31 cellular contexts compared by ENCODE assay signal in the genomic region with DNA sequence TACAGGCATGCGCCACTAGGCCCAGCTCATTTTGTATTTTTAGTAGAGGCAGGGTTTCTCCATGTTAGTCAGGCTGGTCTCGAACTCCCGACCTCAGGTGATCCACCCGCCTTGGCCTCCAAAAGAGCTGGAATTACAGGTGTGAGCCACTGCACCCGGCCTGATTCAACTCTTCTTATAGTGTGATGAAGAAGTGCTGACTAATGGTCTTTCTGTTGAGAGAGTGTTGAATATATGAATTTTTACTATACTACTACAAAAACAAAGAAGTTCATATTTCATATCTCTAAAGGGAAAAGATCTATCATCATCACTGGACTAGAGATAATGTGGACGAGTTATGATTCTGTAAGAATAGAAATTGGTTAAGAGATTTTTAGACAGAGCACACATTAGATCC.
"Had no signal": no experiment of that assay in that cellular context is flagged by ENCODE, and none has a peak within 500 bp of the region (broad histone marks: within the 10 kb centered on the region; RNA-seq: fewer than 3 reads in every experiment).

No MANE protein-coding gene starts in this region.

- H3K36me3 ChIP-seq: ovary, spleen, stomach, thoracic aorta, thyroid gland, tibial nerve, upper lobe of left lung, uterus had no signal

- H3K9me3 Mint-ChIP-seq: nephron progenitor cell; neural crest cell; stimulated activated naive B cell treated with anti-CD40 and anti-IgM and Interleukin-4, amounts not matched to agents 10 μg/mL and 1 μg/mL and 100 μg/mL, for 72 hours; stimulated activated naive CD8-positive, alpha-beta T cell treated with anti-CD3 and anti-CD28 coated beads, Interleukin-15, Interleukin-2, amounts not matched to agents 100 ng/mL and 50 ng/mL, for 24 hours had no signal

- H3K9ac ChIP-seq: parathyroid adenoma had no signal

- H3K4me1 Mint-ChIP-seq: naive B cell; naive thymus-derived CD8-positive, alpha-beta T cell; stimulated activated naive B cell treated with anti-CD40 and anti-IgM and Interleukin-4, amounts not matched to agents 10 μg/mL and 1 μg/mL and 100 μg/mL, for 72 hours had no signal

- H3K4me1 ChIP-seq: parathyroid adenoma, psoas muscle, spleen, stomach, thyroid gland, upper lobe of left lung, uterus had no signal

- H3K27me3 ChIP-seq: ovary, spleen, stomach, thyroid gland, tibial nerve, upper lobe of left lung, uterus had no signal

- ATAC-seq: naive thymus-derived CD8-positive, alpha-beta T cell; natural killer cell treated with Interleukin-12 subunit alpha and Interleukin-12 subunit beta and Interleukin-15 and Interleukin-18, amount 100 ng/mL, for 72 hours; psoas muscle; right cardiac atrium; sciatic nerve; stimulated activated naive B cell treated with anti-CD40 and anti-IgM and Interleukin-4, amounts not matched to agents 10 μg/mL and 1 μg/mL and 100 μg/mL, for 72 hours had no signal

- H3K4me3 ChIP-seq: ovary, psoas muscle, skin epidermis, smooth muscle cell, spleen, stomach, thoracic aorta, thyroid gland, tibial nerve, upper lobe of left lung, uterus had no signal

- H3K4me2 ChIP-seq: smooth muscle cell had no signal

- H3K9me3 ChIP-seq: ovary, psoas muscle, spleen, stomach, thoracic aorta, thyroid gland, tibial nerve, upper lobe of left lung, uterus had no signal

- H3K27ac ChIP-seq: ovary, parathyroid adenoma, psoas muscle, skin epidermis, stomach, thoracic aorta, thyroid gland, tibial nerve, upper lobe of left lung, uterus had no signal

- H2AFZ ChIP-seq: parathyroid adenoma had no signal

- H3K36me3 Mint-ChIP-seq: naive B cell; naive thymus-derived CD8-positive, alpha-beta T cell; natural killer cell treated with Interleukin-12 subunit alpha and Interleukin-12 subunit beta and Interleukin-15 and Interleukin-18, amount 100 ng/mL, for 72 hours; stimulated activated naive B cell treated with anti-CD40 and anti-IgM and Interleukin-4, amounts not matched to agents 10 μg/mL and 1 μg/mL and 100 μg/mL, for 72 hours had no signal

- H3K27ac Mint-ChIP-seq: naive B cell; naive thymus-derived CD8-positive, alpha-beta T cell; natural killer cell treated with Interleukin-12 subunit alpha and Interleukin-12 subunit beta and Interleukin-15 and Interleukin-18, amount 100 ng/mL, for 72 hours; nephron progenitor cell; progenitor cell of endocrine pancreas; stimulated activated naive B cell treated with anti-CD40 and anti-IgM and Interleukin-4, amounts not matched to agents 10 μg/mL and 1 μg/mL and 100 μg/mL, for 72 hours; stimulated activated naive CD8-positive, alpha-beta T cell treated with anti-CD3 and anti-CD28 coated beads, Interleukin-15, Interleukin-2, amounts not matched to agents 100 ng/mL and 50 ng/mL, for 24 hours had no signal

- H3K27me3 Mint-ChIP-seq: naive B cell; naive thymus-derived CD8-positive, alpha-beta T cell; progenitor cell of endocrine pancreas; stimulated activated naive B cell treated with anti-CD40 and anti-IgM and Interleukin-4, amounts not matched to agents 10 μg/mL and 1 μg/mL and 100 μg/mL, for 72 hours; stimulated activated naive CD8-positive, alpha-beta T cell treated with anti-CD3 and anti-CD28 coated beads, Interleukin-15, Interleukin-2, amounts not matched to agents 100 ng/mL and 50 ng/mL, for 24 hours had no signal

- DNase-seq: naive B cell; naive thymus-derived CD8-positive, alpha-beta T cell; nephron progenitor cell; occipital lobe; ovary; posterior cingulate gyrus; psoas muscle; right cardiac atrium; spleen; stimulated activated CD4-positive, alpha-beta T cell treated with anti-CD3 and anti-CD28 coated beads, Interleukin-12 subunit alpha, Interleukin-12 subunit beta, amount 100 ng/mL, for 4 hours; stimulated activated CD4-positive, alpha-beta T cell treated with anti-CD3 and anti-CD28 coated beads, Interleukin-1b, Interleukin-23, amount 100 ng/mL, for 48 hours; stimulated activated CD4-positive, alpha-beta T cell treated with anti-CD3 and anti-CD28 coated beads, Interleukin-4, amount 100 ng/mL, for 1 hour; stimulated activated CD4-positive, alpha-beta T cell treated with anti-CD3 and anti-CD28 coated beads, Interleukin-4, amount 100 ng/mL, for 4 hours; stimulated activated CD8-positive, alpha-beta memory T cell treated with anti-CD3 and anti-CD28 coated beads, Interleukin-4, amount 100 ng/mL, for 48 hours; stimulated activated naive B cell treated with anti-CD40 and anti-IgM and Interleukin-4, amounts not matched to agents 10 μg/mL and 1 μg/mL and 100 μg/mL, for 72 hours; stimulated activated naive CD4-positive, alpha-beta T cell treated with Interleukin-2 at 50 U/mL for 16 hours; stomach; thyroid gland; trophoblast cell; upper lobe of left lung; uterus had no signal

- H3K79me2 ChIP-seq: parathyroid adenoma had no signal

- H3K4me3 Mint-ChIP-seq: naive B cell; naive thymus-derived CD8-positive, alpha-beta T cell; natural killer cell treated with Interleukin-12 subunit alpha and Interleukin-12 subunit beta and Interleukin-15 and Interleukin-18, amount 100 ng/mL, for 72 hours; nephron progenitor cell; neural crest cell; stimulated activated naive B cell treated with anti-CD40 and anti-IgM and Interleukin-4, amounts not matched to agents 10 μg/mL and 1 μg/mL and 100 μg/mL, for 72 hours; stimulated activated naive CD8-positive, alpha-beta T cell treated with anti-CD3 and anti-CD28 coated beads, Interleukin-15, Interleukin-2, amounts not matched to agents 100 ng/mL and 50 ng/mL, for 24 hours had no signal
